ENCODE assay signal across 8 cellular contexts in the genomic region with DNA sequence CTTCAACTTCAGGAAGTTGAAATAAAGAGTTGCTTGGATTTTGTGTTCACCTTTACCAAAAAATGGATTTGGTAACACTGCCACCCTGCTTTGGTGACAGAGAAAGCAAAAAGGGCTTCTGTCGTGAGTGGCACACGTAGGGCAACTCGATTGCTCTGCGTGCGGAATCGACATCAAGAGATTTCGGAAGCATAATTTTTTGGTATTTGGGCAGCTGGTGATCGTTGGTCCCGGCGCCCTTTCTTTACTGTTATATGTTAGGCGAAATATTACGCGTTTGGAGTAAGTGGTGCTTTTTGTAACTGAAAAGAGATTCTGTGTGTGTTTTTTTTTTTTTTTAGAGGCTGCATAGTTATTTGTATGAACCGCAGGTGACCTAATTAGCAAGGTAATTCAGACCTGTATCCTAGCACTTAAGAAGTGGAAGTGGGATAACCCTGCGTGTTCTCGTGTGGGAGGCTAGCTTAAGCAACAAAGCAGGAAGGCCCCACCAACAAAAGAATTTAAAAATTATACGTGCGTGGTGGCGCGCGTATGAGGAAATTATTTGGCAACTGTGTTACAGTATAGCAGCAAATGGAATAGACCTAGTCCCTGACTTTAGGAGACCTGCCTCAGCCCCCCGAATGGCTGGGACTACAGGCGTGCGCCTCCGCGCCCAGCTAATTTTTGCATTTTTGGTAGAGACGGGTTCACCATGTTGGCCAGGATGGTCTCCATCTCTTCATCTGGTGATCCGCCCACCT. TPM values are rescaled to one million over a fixed set of nuclear protein-coding genes. Genes with fewer than 3 reads are reported as not detected.
DNase-seq lines count a peak whose midpoint lies in the region; ATAC-seq, FAIRE-seq and TF ChIP-seq lines count a peak whose summit lies in the region.

Gene RNU11 (plus strand): TSS at position 108 of the 746 bp plus-strand sequence.

- intact Hi-C loops in psoas muscle (cut with DNase I) = loop anchor here (2.0 to 5.0 kb wide), 2 partner anchors 20 to 89 kb away; partner anchors contain the start of genes GMEB1 (in 1 of the 2) and YTHDF2 (in 1 of the 2)

- H3K4me1 ChIP-seq in right atrium auricular region = peaks cover 0 to 29% of the 10 kb centered on the region in 2 donors
- H3K4me1 ChIP-seq in psoas muscle = peaks cover 28% of the 10 kb centered on the region

- no peak for FAIRE-seq in urothelium cell line (lab: Jason Lieb, UNC)

- 6 to 13% (median 8%) methylated on average over 28 of the region's 28 CpGs for WGBS in psoas muscle, 3 donors

- H3K27ac ChIP-seq in angular gyrus (ENCODE audit: low read depth, low read length) (peak within 1 kb of the TSS; percentile 99), right atrium auricular region (peak within 1 kb of the TSS; percentile 88 to 90), psoas muscle (peak within 1 kb of the TSS; percentile 92)

- no peak for TF ChIP-seq CTCF in right atrium auricular region (IDR thresholded peaks at IDR 0.05)
- no peak for TF ChIP-seq CTCF in psoas muscle (IDR thresholded peaks at IDR 0.05)

- DNase-seq in NCI-H146 treated with DMSO at 0.1 percent for 48 hours (lab: John Stamatoyannopoulos, UW; ENCODE audit: unreplicated experiment) (peak; percentile 92), T-helper 1 cell (peak; percentile 67 to 97 (median 82)), right atrium auricular region (ENCODE audit: low spot score) (peak; percentile 96), psoas muscle (peak; percentile 80 to 92), urothelium cell line (ENCODE audit: low spot score) (peak; percentile 73)

- no peaks in the 10 kb centered on the region for H3K9me3 ChIP-seq in right atrium auricular region
- no peaks in the 10 kb centered on the region for H3K9me3 ChIP-seq in psoas muscle

- H3K27me3 ChIP-seq in right atrium auricular region = no peaks in the 10 kb centered on the region
- no peaks in the 10 kb centered on the region for H3K27me3 ChIP-seq in psoas muscle (ENCODE audit: insufficient read depth in 3 of 3, low read length in 2 of 3)

- H3K36me3 ChIP-seq in right atrium auricular region (no peaks in the 10 kb centered on the region), psoas muscle (ENCODE audit: insufficient read depth in 1 of 2, low read depth in 1 of 2) (no peaks in the 10 kb centered on the region)

- ATAC-seq in GM18498 (IDR thresholded peaks at IDR 0.05; ENCODE audit: unreplicated experiment) = peak; percentile 71
- peak; percentile 52 for ATAC-seq in HG02884 (IDR thresholded peaks at IDR 0.05; ENCODE audit: unreplicated experiment)
- ATAC-seq in psoas muscle = peak; percentile 79 to 84 (median 83)

- H3K4me3 ChIP-seq in right atrium auricular region = peak within 1 kb of the TSS; percentile 27 to 46
- peak within 1 kb of the TSS; percentile 64 for H3K4me3 ChIP-seq in psoas muscle

RNA-seq across cellular contexts. Expression of gene RNU11, which starts in this region (rescaled TPM):
- total RNA-seq in right atrium auricular region = not detected
- total RNA-seq in psoas muscle = not detected
- not detected for polyA plus RNA-seq in psoas muscle

Comparison
In these comparisons a context has a peak if more than half of its experiments do, and no peak if none do; other contexts are left out.
1. Peak in every context shown above with its lines: DNase-seq, ATAC-seq, H3K4me3 ChIP-seq and H3K27ac ChIP-seq.
2. Peak in DNase-seq, H3K4me3 ChIP-seq and H3K27ac ChIP-seq in right atrium auricular region; RNA of the gene not detected or under 1 TPM.
3. Peak in DNase-seq, ATAC-seq, H3K4me3 ChIP-seq and H3K27ac ChIP-seq in psoas muscle; RNA of the gene not detected or under 1 TPM.